ENCODE assay signal across 8 cellular contexts in genomic region chr9:116860509-116861120, GRCh38.
DNase-seq lines count a peak whose midpoint lies in the region; ATAC-seq and TF ChIP-seq lines count a peak whose summit lies in the region.

No MANE protein-coding gene starts in this region.

- intact Hi-C loops in natural killer cell (cut with micrococcal nuclease) = no loop called here
- intact Hi-C loops in activated CD4-positive, alpha-beta T cell treated with anti-CD3 and anti-CD28 coated beads, Interleukin-2, amount 10 ng/mL, durations not matched to agents 24 days and 14 days (cut with micrococcal nuclease) = loop anchor here (5.0 kb wide), 1 partner anchor 123 kb away; no protein-coding TSS in a partner anchor

- H3K9me3 Mint-ChIP-seq in natural killer cell = peaks cover 0 to 2% of the 10 kb centered on the region in 2 donors
- H3K9me3 Mint-ChIP-seq in natural killer cell treated with Interleukin-12 subunit alpha and Interleukin-12 subunit beta and Interleukin-15 and Interleukin-18, amount 100 ng/mL, for 72 hours = peaks cover 3% of the 10 kb centered on the region
- H3K9me3 Mint-ChIP-seq in activated CD4-positive, alpha-beta T cell treated with anti-CD3 and anti-CD28 coated beads, Interleukin-2, amount 10 ng/mL, durations not matched to agents 24 days and 14 days = no peaks in the 10 kb centered on the region

- no peak overlapping the region for H3K4me3 Mint-ChIP-seq in natural killer cell
- H3K4me3 Mint-ChIP-seq in natural killer cell treated with Interleukin-12 subunit alpha and Interleukin-12 subunit beta and Interleukin-15 and Interleukin-18, amount 100 ng/mL, for 72 hours = no peak overlapping the region
- no peak overlapping the region for H3K4me3 Mint-ChIP-seq in activated CD4-positive, alpha-beta T cell treated with anti-CD3 and anti-CD28 coated beads, Interleukin-2, amount 10 ng/mL, durations not matched to agents 24 days and 14 days

- no peaks in the 10 kb centered on the region for H3K27me3 ChIP-seq in H7 (ENCODE audit: control insufficient read depth, insufficient read depth, low read length)

- peak; percentile 43 for TF ChIP-seq CTCF in natural killer cell (IDR thresholded peaks at IDR 0.05)

- ATAC-seq in natural killer cell = no peak
- no peak for ATAC-seq in natural killer cell treated with Interleukin-12 subunit alpha and Interleukin-12 subunit beta and Interleukin-15 and Interleukin-18, amount 100 ng/mL, for 72 hours
- ATAC-seq in HG03280 (IDR thresholded peaks at IDR 0.05; ENCODE audit: unreplicated experiment) = no peak

- H3K36me3 ChIP-seq in H7 (replicated peaks; ENCODE audit: control insufficient read depth, insufficient read depth, low read length) = no peaks in the 10 kb centered on the region

- H3K27ac Mint-ChIP-seq in natural killer cell = no peak overlapping the region
- no peak overlapping the region for H3K27ac Mint-ChIP-seq in natural killer cell treated with Interleukin-12 subunit alpha and Interleukin-12 subunit beta and Interleukin-15 and Interleukin-18, amount 100 ng/mL, for 72 hours
- no peak overlapping the region for H3K27ac Mint-ChIP-seq in activated CD4-positive, alpha-beta T cell treated with anti-CD3 and anti-CD28 coated beads, Interleukin-2, amount 10 ng/mL, durations not matched to agents 24 days and 14 days

- no peaks in the 10 kb centered on the region for H3K36me3 Mint-ChIP-seq in natural killer cell
- no peaks in the 10 kb centered on the region for H3K36me3 Mint-ChIP-seq in natural killer cell treated with Interleukin-12 subunit alpha and Interleukin-12 subunit beta and Interleukin-15 and Interleukin-18, amount 100 ng/mL, for 72 hours
- no peaks in the 10 kb centered on the region for H3K36me3 Mint-ChIP-seq in activated CD4-positive, alpha-beta T cell treated with anti-CD3 and anti-CD28 coated beads, Interleukin-2, amount 10 ng/mL, durations not matched to agents 24 days and 14 days (ENCODE audit: low read depth)

- DNase-seq in natural killer cell (no peak), H7 (peak; percentile 83), NCI-H187 (lab: John Stamatoyannopoulos, UW) (peak; percentile 15 to 34), germinal center (ENCODE audit: low spot score) (peak; percentile 51), pons (ENCODE audit: low spot score) (peak; percentile 75)
- DNase-seq in natural killer cell treated with Interleukin-12 subunit alpha and Interleukin-12 subunit beta and Interleukin-15 and Interleukin-18, amount 100 ng/mL, for 72 hours (ENCODE audit: low spot score) = no peak
- DNase-seq in activated CD4-positive, alpha-beta T cell treated with anti-CD3 and anti-CD28 coated beads, Interleukin-2, amount 10 ng/mL, durations not matched to agents 24 days and 14 days = peak; percentile 67

- no peaks in the 10 kb centered on the region for H3K4me1 Mint-ChIP-seq in natural killer cell
- H3K4me1 Mint-ChIP-seq in natural killer cell treated with Interleukin-12 subunit alpha and Interleukin-12 subunit beta and Interleukin-15 and Interleukin-18, amount 100 ng/mL, for 72 hours (ENCODE audit: low read depth in 2 of 2) = no peaks in the 10 kb centered on the region
- H3K4me1 Mint-ChIP-seq in activated CD4-positive, alpha-beta T cell treated with anti-CD3 and anti-CD28 coated beads, Interleukin-2, amount 10 ng/mL, durations not matched to agents 24 days and 14 days = no peaks in the 10 kb centered on the region

- H3K4me3 ChIP-seq in H7 (ENCODE audit: insufficient read depth, low read depth, low read length) = no peak overlapping the region

- H3K27me3 Mint-ChIP-seq in natural killer cell (ENCODE audit: low read depth in 2 of 2) = no peaks in the 10 kb centered on the region
- peaks cover 0 to 3% of the 10 kb centered on the region in 2 donors for H3K27me3 Mint-ChIP-seq in natural killer cell treated with Interleukin-12 subunit alpha and Interleukin-12 subunit beta and Interleukin-15 and Interleukin-18, amount 100 ng/mL, for 72 hours
- H3K27me3 Mint-ChIP-seq in activated CD4-positive, alpha-beta T cell treated with anti-CD3 and anti-CD28 coated beads, Interleukin-2, amount 10 ng/mL, durations not matched to agents 24 days and 14 days = no peaks in the 10 kb centered on the region

Comparison
In these comparisons a context has a peak if more than half of its experiments do, and no peak if none do; other contexts are left out.
1. DNase-seq: peak in H7 (single experiment), NCI-H187 (2 of 2), activated CD4-positive, alpha-beta T cell treated with anti-CD3 and anti-CD28 coated beads, Interleukin-2, amount 10 ng/mL, durations not matched to agents 24 days and 14 days (single experiment), germinal center (single experiment) and pons (single experiment); none in natural killer cell (single experiment) and natural killer cell treated with Interleukin-12 subunit alpha and Interleukin-12 subunit beta and Interleukin-15 and Interleukin-18, amount 100 ng/mL, for 72 hours (single experiment).